In the genomic region with DNA sequence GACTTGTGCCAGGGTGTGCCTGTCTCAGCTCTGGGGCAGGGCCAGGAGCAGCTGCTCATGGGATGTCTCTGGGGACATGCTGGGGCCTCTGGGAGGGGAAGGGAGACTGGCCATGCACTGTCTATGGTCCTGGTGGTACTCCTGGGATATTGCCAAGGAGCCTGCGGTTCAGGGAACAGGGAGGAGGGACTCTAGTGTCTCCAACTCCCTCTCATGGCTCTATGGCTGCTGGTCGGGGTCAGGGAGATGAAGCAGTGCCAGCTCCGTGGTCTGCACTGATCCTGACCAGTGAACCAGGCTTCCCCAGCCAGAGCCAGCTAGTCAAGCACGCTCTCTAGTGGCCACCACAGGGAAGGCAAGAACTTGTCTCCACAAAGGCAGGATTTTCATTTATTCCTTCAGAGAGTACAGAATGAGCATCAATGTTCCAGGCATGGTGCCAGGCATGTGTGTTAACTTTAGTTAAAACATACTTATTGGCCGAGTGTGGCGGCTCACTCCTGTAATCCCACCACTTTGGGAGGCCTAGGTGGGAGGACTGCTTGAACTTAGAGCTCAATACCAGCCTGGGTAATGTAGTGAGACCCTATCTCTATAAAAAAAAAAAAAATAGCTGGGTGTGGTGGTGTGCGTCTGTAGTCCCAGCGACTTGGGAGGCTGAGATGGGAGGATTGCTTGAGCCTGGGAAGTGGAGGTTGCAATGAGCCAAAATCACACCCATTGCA, we compare ENCODE assay signal across 8 cellular contexts. TPM values are rescaled to one million over a fixed set of nuclear protein-coding genes. Genes with fewer than 3 reads are reported as not detected.
DNase-seq lines count a peak whose midpoint lies in the region; ATAC-seq, FAIRE-seq and TF ChIP-seq lines count a peak whose summit lies in the region.

No MANE protein-coding gene starts in this region.

- no peak overlapping the region for H3K4me3 ChIP-seq in osteoblast (ENCODE audit: insufficient read depth, low read length)
- H3K4me3 ChIP-seq in uterus, result no peak overlapping the region

- peak overlapping the region; percentile 85 for H2AFZ ChIP-seq in osteoblast (ENCODE audit: low read length)

- H4K20me1 ChIP-seq in osteoblast (ENCODE audit: insufficient read depth, low read length), result no peaks in the 10 kb centered on the region

- DNase-seq in NCI-H1048 (lab: John Stamatoyannopoulos, UW) (peak; percentile 27), SIG-M5 treated with dmso at 0.1 percent for 504 hours (lab: John Stamatoyannopoulos, UW; ENCODE audit: unreplicated experiment) (peak; percentile 67), foreskin keratinocyte (peak in 1 of 2 donors; percentile 43), osteoblast (ENCODE audit: insufficient read length, low spot score, missing footprints) (peak; percentile 95), uterus (peak; percentile 94 to 95)
- peak; percentile 85 for DNase-seq in activated effector memory CD4-positive, alpha-beta T cell treated with anti-CD3 and anti-CD28 coated beads, Interleukin-2, amount 50 U/mL, for 16 hours

- H3K4me1 ChIP-seq in foreskin keratinocyte, result no peaks in the 10 kb centered on the region
- H3K4me1 ChIP-seq in osteoblast (ENCODE audit: insufficient read depth, low read length), result peaks cover 9% of the 10 kb centered on the region
- H3K4me1 ChIP-seq in uterus, result peaks cover 0 to 8% of the 10 kb centered on the region in 2 donors

- intact Hi-C loops in uterus (cut with DNase I; ENCODE audit: low total_unique reads), result loop anchor here (5.0 kb wide), 1 partner anchor 50 kb away; no protein-coding TSS in a partner anchor

- FAIRE-seq in G401.6 (lab: Jason Lieb, UNC), result peak; percentile 42

- H3K9me3 ChIP-seq in osteoblast (ENCODE audit: low read depth, low read length) (no peaks in the 10 kb centered on the region), uterus (no peaks in the 10 kb centered on the region)

- H3K79me2 ChIP-seq in osteoblast (ENCODE audit: insufficient read depth, low read length), result no peaks in the 10 kb centered on the region

- ATAC-seq in foreskin keratinocyte (peak; percentile 69), GM18519 (IDR thresholded peaks at IDR 0.05; ENCODE audit: low FRiP score, unreplicated experiment) (no peak)

- no peaks in the 10 kb centered on the region for H3K36me3 ChIP-seq in osteoblast (ENCODE audit: insufficient read depth, low read length)
- H3K36me3 ChIP-seq in uterus, result no peaks in the 10 kb centered on the region

- H3K4me2 ChIP-seq in osteoblast (ENCODE audit: insufficient read depth, low read length), result peak overlapping the region; percentile 66

- H3K27me3 ChIP-seq in foreskin keratinocyte (peaks cover 9% of the 10 kb centered on the region), osteoblast (ENCODE audit: insufficient read depth, low read length) (no peaks in the 10 kb centered on the region), uterus (no peaks in the 10 kb centered on the region)

- peak in 1 of 2 donors; percentile 5 for TF ChIP-seq POLR2A in uterus (IDR thresholded peaks at IDR 0.05)

- no peak overlapping the region for H3K27ac ChIP-seq in foreskin keratinocyte
- H3K27ac ChIP-seq in osteoblast (ENCODE audit: low read depth, low read length), result no peak overlapping the region
- H3K27ac ChIP-seq in uterus, result peak overlapping the region; percentile 40 to 52

- TF ChIP-seq CTCF in foreskin keratinocyte (conservative IDR thresholded peaks at IDR 0.05), result peak; percentile 94
- TF ChIP-seq CTCF in osteoblast (IDR thresholded peaks at IDR 0.05; ENCODE audit: extremely low read depth, low read depth, low read length), result peak; percentile 98
- TF ChIP-seq CTCF in uterus (IDR thresholded peaks at IDR 0.05), result peak; percentile 93 to 97 (median 97)

RNA-seq across cellular contexts. Expression of gene BEST1, which starts 2.5 kb away (rescaled TPM):
- total RNA-seq in foreskin keratinocyte (0.07 and 0.10 TPM in 2 replicates), osteoblast (5.6 and 8.0 TPM in 2 replicates), uterus (10 to 100 TPM in 1 of 4 donors, 1 to 10 TPM in 3; 3.3 to 11.1 (median 3.9) TPM)
- polyA plus RNA-seq in foreskin keratinocyte, result 0.25 TPM in 2 replicates

RNA-seq across cellular contexts. Expression of gene FTH1, which starts 19.8 kb away (rescaled TPM):
- 845 and 1,177 TPM in 2 replicates for total RNA-seq in foreskin keratinocyte
- 2,804 and 3,960 TPM in 2 replicates for polyA plus RNA-seq in foreskin keratinocyte
- 1,459 and 1,507 TPM in 2 replicates for total RNA-seq in osteoblast
- 1,000 to 10,000 TPM in 3 of 4 donors, 100 to 1,000 TPM in 1; 402 to 1,927 (median 1,615) TPM for total RNA-seq in uterus

RNA-seq across cellular contexts. Expression of gene RAB3IL1, which starts 30.3 kb away (rescaled TPM):
- total RNA-seq in foreskin keratinocyte, result 0.31 and 0.35 TPM in 2 replicates
- polyA plus RNA-seq in foreskin keratinocyte, result 0.52 and 0.55 TPM in 2 replicates
- 15.9 and 20.3 TPM in 2 replicates for total RNA-seq in osteoblast
- 10 to 100 TPM; 12.6 to 60.3 (median 26.8) TPM for total RNA-seq in uterus

RNA-seq across cellular contexts. Expression of gene FADS3, which starts 56.3 kb away (rescaled TPM):
- total RNA-seq in foreskin keratinocyte, result 7.1 and 7.9 TPM in 2 replicates
- 8.0 and 8.8 TPM in 2 replicates for polyA plus RNA-seq in foreskin keratinocyte
- total RNA-seq in osteoblast, result 127 and 144 TPM in 2 replicates
- total RNA-seq in uterus, result 10 to 100 TPM; 18.2 to 74.6 (median 32.0) TPM

Comparison
In these comparisons a context has a peak if more than half of its experiments do, and no peak if none do; other contexts are left out.
1. H3K27ac ChIP-seq: peak in uterus (2 of 2); none in foreskin keratinocyte (single experiment) and osteoblast (single experiment).
2. RNA of gene RAB3IL1, which starts 30.3 kb away (total RNA-seq): 12.6 to 60.3 TPM in uterus and 15.9 to 20.3 TPM in osteoblast; 0.31 to 0.35 TPM in foreskin keratinocyte; every median in the first group is over 10 times any median in the second.
3. Peak in every context shown above with its lines, with median percentiles within 50 percentile points of each other: CTCF ChIP-seq.